In genomic region chr14:104655128-104655848, GRCh38 we compare ENCODE assay signal across 19 cellular contexts. TPM values are rescaled to one million over a fixed set of nuclear protein-coding genes. Genes with fewer than 3 reads are reported as not detected.
DNase-seq lines count a peak whose midpoint lies in the region; ATAC-seq and TF ChIP-seq lines count a peak whose summit lies in the region.
"Had no signal": no experiment of that assay in that cellular context is flagged by ENCODE, and none has a peak within 500 bp of the region (broad histone marks: within the 10 kb centered on the region; RNA-seq: fewer than 3 reads in every experiment).

No MANE protein-coding gene starts in this region.

- intact Hi-C loops in head of caudate nucleus (cut with DNase I) = no loop called here

- DNase-seq in head of caudate nucleus (peak in 26 of 42 donors; percentile 21 to 78 (median 50)), cerebellar cortex (ENCODE audit: low spot score) (no peak), T-cell (no peak), COLO668 (lab: John Stamatoyannopoulos, UW; ENCODE audit: unreplicated experiment) (no peak)
- DNase-seq: ACHN; AML-193; CD4-positive, alpha-beta memory T cell; DMS79; GOT3; KG1; NCI-H2029 treated with DMSO at 0.1 percent for 48 hours; NCI-H2171 treated with DMSO at 0.1 percent for 48 hours; NCI-H748 treated with DMSO at 0.1 percent for 48 hours; PC-9 had no signal

- H3K4me1 Mint-ChIP-seq in stimulated activated memory B cell treated with anti-CD40 and anti-IgM and Interleukin-4, amounts not matched to agents 10 μg/mL and 1 μg/mL and 100 μg/mL, for 72 hours = peaks cover 74% of the 10 kb centered on the region
- peaks cover 24 to 31% (median 25%) of the 10 kb centered on the region in 3 donors for H3K4me1 Mint-ChIP-seq in T-cell

- H3K4me2 ChIP-seq in DOHH2 (ENCODE audit: low read length) = peak overlapping the region; percentile 97
- no peak overlapping the region for H3K4me2 ChIP-seq in SU-DHL-6 (ENCODE audit: low read depth, low read length, poor library complexity, severe bottlenecking)
- H3K4me2 ChIP-seq: PC-9 had no signal

- peaks cover 10% of the 10 kb centered on the region for H3K9me3 Mint-ChIP-seq in stimulated activated memory B cell treated with anti-CD40 and anti-IgM and Interleukin-4, amounts not matched to agents 10 μg/mL and 1 μg/mL and 100 μg/mL, for 72 hours
- H3K9me3 Mint-ChIP-seq in T-cell = no peaks in the 10 kb centered on the region

- peaks cover 42% of the 10 kb centered on the region for H3F3A ChIP-seq in DOHH2 (ENCODE audit: control insufficient read depth, insufficient read depth)
- H3F3A ChIP-seq in SU-DHL-6 (ENCODE audit: insufficient read depth) = peaks cover 50% of the 10 kb centered on the region

- no peaks in the 10 kb centered on the region for H3K27me3 ChIP-seq in DOHH2 (ENCODE audit: control insufficient read depth, low read length)
- H3K27me3 ChIP-seq in SU-DHL-6 (ENCODE audit: low read length) = no peaks in the 10 kb centered on the region

- peak overlapping the region; percentile 100 for H3K27ac ChIP-seq in DOHH2 (ENCODE audit: low read depth, low read length)
- H3K27ac ChIP-seq in SU-DHL-6 (ENCODE audit: low read depth, low read length) = peak overlapping the region; percentile 97
- H3K27ac ChIP-seq: PC-9, SK-N-MC had no signal

- H3K4me3 Mint-ChIP-seq in stimulated activated memory B cell treated with anti-CD40 and anti-IgM and Interleukin-4, amounts not matched to agents 10 μg/mL and 1 μg/mL and 100 μg/mL, for 72 hours = no peak overlapping the region
- H3K4me3 Mint-ChIP-seq in T-cell = peak overlapping the region in 1 of 3 donors; percentile 45
- H3K4me3 Mint-ChIP-seq: CD4-positive, alpha-beta memory T cell had no signal

- no peak overlapping the region for H2AFZ ChIP-seq in SU-DHL-6 (ENCODE audit: low read depth, low read length, severe bottlenecking)
- H2AFZ ChIP-seq: PC-9 had no signal

- no peaks in the 10 kb centered on the region for H3K79me2 ChIP-seq in DOHH2 (ENCODE audit: control insufficient read depth, low read length)
- H3K79me2 ChIP-seq in SU-DHL-6 (ENCODE audit: insufficient read depth, low read length) = no peaks in the 10 kb centered on the region

- H3K4me1 ChIP-seq in DOHH2 (ENCODE audit: control insufficient read depth, low read length) = peaks cover 59% of the 10 kb centered on the region

- peak overlapping the region; percentile 95 for H3K27ac Mint-ChIP-seq in stimulated activated memory B cell treated with anti-CD40 and anti-IgM and Interleukin-4, amounts not matched to agents 10 μg/mL and 1 μg/mL and 100 μg/mL, for 72 hours
- no peak overlapping the region for H3K27ac Mint-ChIP-seq in T-cell

- no peaks in the 10 kb centered on the region for H3K9me2 ChIP-seq in DOHH2 (replicated peaks; ENCODE audit: control insufficient read depth, low read length)
- H3K9me2 ChIP-seq in SU-DHL-6 (replicated peaks; ENCODE audit: insufficient read depth, low read length) = no peaks in the 10 kb centered on the region

- no peak for ATAC-seq in stimulated activated memory B cell treated with anti-CD40 and anti-IgM and Interleukin-4, amounts not matched to agents 10 μg/mL and 1 μg/mL and 100 μg/mL, for 72 hours
- ATAC-seq in T-cell (replicated peaks in 1 of 4) = no peak

- no peak for TF ChIP-seq CTCF in DOHH2 (IDR thresholded peaks at IDR 0.05; ENCODE audit: low read depth, low read length, poor library complexity, severe bottlenecking)
- TF ChIP-seq CTCF in SU-DHL-6 (IDR thresholded peaks at IDR 0.05; ENCODE audit: insufficient read depth, low read length, poor library complexity, severe bottlenecking) = no peak

- H3K4me3 ChIP-seq in DOHH2 (ENCODE audit: low read length) (no peak overlapping the region), SU-DHL-6 (ENCODE audit: insufficient read depth, low read length, poor library complexity, severe bottlenecking) (no peak overlapping the region)
- H3K4me3 ChIP-seq: PC-9, SK-N-MC had no signal

- H3K9me3 ChIP-seq in DOHH2 (ENCODE audit: control insufficient read depth, insufficient read depth, low read length) (peaks cover 24% of the 10 kb centered on the region; the same call in 1 of the 2 replicates), SU-DHL-6 (ENCODE audit: insufficient read depth, low read length) (peaks cover 17% of the 10 kb centered on the region; the same call in 1 of the 2 replicates)

- no peak overlapping the region for H3K9ac ChIP-seq in SU-DHL-6 (ENCODE audit: low read length)

- POLR2A ChIA-PET in T-cell (lab: Charles Lee) = interaction anchor here in 1 of 2 donors (0.6 kb wide), 1 partner anchor 12 kb away, joined by 3 read pairs; no protein-coding TSS in a partner anchor

- H3K36me3 ChIP-seq in DOHH2 (ENCODE audit: control insufficient read depth, low read length) = peaks cover 4% of the 10 kb centered on the region
- H3K36me3 ChIP-seq in SU-DHL-6 (ENCODE audit: low read length) = no peaks in the 10 kb centered on the region

- H3K36me3 Mint-ChIP-seq in stimulated activated memory B cell treated with anti-CD40 and anti-IgM and Interleukin-4, amounts not matched to agents 10 μg/mL and 1 μg/mL and 100 μg/mL, for 72 hours = peaks cover 16% of the 10 kb centered on the region
- H3K36me3 Mint-ChIP-seq in T-cell = no peaks in the 10 kb centered on the region
- H3K36me3 Mint-ChIP-seq: CD4-positive, alpha-beta memory T cell had no signal

- no peaks in the 10 kb centered on the region for H3K27me3 Mint-ChIP-seq in stimulated activated memory B cell treated with anti-CD40 and anti-IgM and Interleukin-4, amounts not matched to agents 10 μg/mL and 1 μg/mL and 100 μg/mL, for 72 hours
- H3K27me3 Mint-ChIP-seq in T-cell = peaks cover 0 to 5% of the 10 kb centered on the region in 2 donors

- CTCF ChIA-PET in T-cell (lab: Charles Lee) = no interaction called here

- no peaks in the 10 kb centered on the region for H4K20me1 ChIP-seq in DOHH2 (ENCODE audit: control insufficient read depth, insufficient read depth, low read depth, low read length)
- H4K20me1 ChIP-seq in SU-DHL-6 (ENCODE audit: low read depth, low read length) = no peaks in the 10 kb centered on the region

RNA-seq across cellular contexts. Expression of gene INF2, which starts 34.1 kb away (rescaled TPM):
- 100 to 1,000 TPM in 2 of 5 donors, 10 to 100 TPM in 3; 72.7 to 128 (median 83.7) TPM for total RNA-seq in T-cell

RNA-seq across cellular contexts. Expression of gene TMEM179, which starts 50.7 kb away (rescaled TPM):
- total RNA-seq in T-cell = not detected
- total RNA-seq: CD4-positive, alpha-beta memory T cell; G401; PC-9 had no signal

Comparison
In these comparisons a context has a peak if more than half of its experiments do, and no peak if none do; other contexts are left out.
1. DNase-seq: peak in head of caudate nucleus (26 of 42); none in cerebellar cortex (single experiment), T-cell (0 of 34) and COLO668 (single experiment).